1 cellular context compared by ENCODE assay signal in genomic region chr1:173258484-173259264, GRCh38.
TF ChIP-seq lines count a peak whose summit lies in the region.

No MANE protein-coding gene starts in this region.

TF ChIP-seq in IMR-90, 13 proteins besides CTCF, POLR2A, EP300 and RAD21:
- TF ChIP-seq CEBPB (IDR thresholded peaks at IDR 0.05; ENCODE audit: low read depth, low read length), result no peak
- no peak for TF ChIP-seq USF2 (IDR thresholded peaks at IDR 0.05; ENCODE audit: low read depth, low read length)
